Comparison of ENCODE assay signal across 1 cellular context in the genomic region with DNA sequence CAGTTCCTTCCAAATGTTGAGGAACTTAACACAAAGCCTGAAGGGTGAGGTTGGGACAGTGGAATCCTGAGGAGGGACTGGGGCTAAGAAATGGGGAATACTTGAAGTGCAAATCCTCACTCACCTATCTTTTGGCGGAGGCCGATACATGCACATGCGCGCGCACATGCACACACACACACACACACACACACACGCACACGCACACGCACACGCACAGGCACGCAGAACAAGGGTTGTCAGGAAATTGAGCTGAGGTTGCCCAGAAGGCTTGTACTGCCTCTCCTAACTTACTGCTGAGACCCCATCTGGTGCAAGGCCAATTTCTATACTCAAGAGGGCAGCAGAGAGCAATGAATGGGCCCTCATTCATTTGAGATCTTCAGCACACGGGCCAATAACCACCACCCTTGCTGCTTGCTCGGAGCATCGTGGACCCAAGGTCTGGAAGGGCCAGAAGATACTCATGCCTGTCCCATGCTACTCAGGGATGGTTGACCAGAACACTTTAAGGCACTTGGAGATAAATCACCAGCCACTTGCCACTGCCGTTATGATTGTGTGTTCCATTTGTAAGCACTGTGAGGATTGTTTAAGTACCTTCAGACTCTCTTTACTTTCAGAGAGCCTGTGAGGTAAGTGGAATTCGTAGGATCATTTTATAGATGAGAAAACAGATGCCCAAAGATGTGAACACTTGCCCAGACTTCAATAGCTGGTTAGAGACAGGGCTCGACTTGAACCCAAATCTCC.
TF ChIP-seq lines count a peak whose summit lies in the region.

No MANE protein-coding gene starts in this region.

TF ChIP-seq in HepG2, 621 proteins besides CTCF, POLR2A, EP300 and RAD21 (continues in another document):
- TF ChIP-seq ZMAT3 (CRISPR knock-in tag; conservative IDR thresholded peaks at IDR 0.05) (no peak), ZNF552 (CRISPR knock-in tag; IDR thresholded peaks at IDR 0.05; ENCODE audit: borderline replicate concordance) (no peak), XRCC5 (optimal IDR thresholded peaks at IDR 0.05; ENCODE audit: low read length) (peak; percentile 50), KLF13 (CRISPR knock-in tag; IDR thresholded peaks at IDR 0.05) (no peak), ZNF883 (CRISPR knock-in tag; IDR thresholded peaks at IDR 0.05; ENCODE audit: not compliant biosample characterization) (no peak), IKZF1 (IDR thresholded peaks at IDR 0.05) (no peak), RFX3 (CRISPR knock-in tag; IDR thresholded peaks at IDR 0.05) (no peak), ZNF260 (CRISPR knock-in tag; IDR thresholded peaks at IDR 0.05; ENCODE audit: borderline replicate concordance, low read depth) (no peak), MIER3 (CRISPR knock-in tag; IDR thresholded peaks at IDR 0.05; ENCODE audit: borderline replicate concordance) (no peak), ZNF788 (CRISPR knock-in tag; IDR thresholded peaks at IDR 0.05; ENCODE audit: borderline replicate concordance) (peak; percentile 28; the same call in 1 of the 2 replicates), SCMH1 (CRISPR knock-in tag; IDR thresholded peaks at IDR 0.05; ENCODE audit: borderline replicate concordance) (no peak), ZFP41 (CRISPR knock-in tag; IDR thresholded peaks at IDR 0.05; ENCODE audit: borderline replicate concordance) (no peak), U2AF2 (IDR thresholded peaks at IDR 0.05; ENCODE audit: low read depth, low read length) (no peak), MBNL3 (CRISPR knock-in tag; conservative IDR thresholded peaks at IDR 0.05) (no peak), ZNF263 (CRISPR knock-in tag; IDR thresholded peaks at IDR 0.05) (no peak), ATF7-NPFF (CRISPR knock-in tag; IDR thresholded peaks at IDR 0.05; ENCODE audit: low read depth) (no peak), SALL1 (CRISPR knock-in tag; IDR thresholded peaks at IDR 0.05) (peak; percentile 44; the same call in 1 of the 2 replicates), SIX1 (CRISPR knock-in tag; IDR thresholded peaks at IDR 0.05; ENCODE audit: borderline replicate concordance) (no peak), NKX3-1 (CRISPR knock-in tag; IDR thresholded peaks at IDR 0.05) (no peak), JUN (CRISPR knock-in tag; IDR thresholded peaks at IDR 0.05) (no peak), HOXA9 (CRISPR knock-in tag; IDR thresholded peaks at IDR 0.05; ENCODE audit: borderline replicate concordance) (no peak), SNAPC2 (CRISPR knock-in tag; IDR thresholded peaks at IDR 0.05) (no peak), ZNF670 (CRISPR knock-in tag; IDR thresholded peaks at IDR 0.05; ENCODE audit: borderline replicate concordance) (no peak)
- TF ChIP-seq, protein P1, sequence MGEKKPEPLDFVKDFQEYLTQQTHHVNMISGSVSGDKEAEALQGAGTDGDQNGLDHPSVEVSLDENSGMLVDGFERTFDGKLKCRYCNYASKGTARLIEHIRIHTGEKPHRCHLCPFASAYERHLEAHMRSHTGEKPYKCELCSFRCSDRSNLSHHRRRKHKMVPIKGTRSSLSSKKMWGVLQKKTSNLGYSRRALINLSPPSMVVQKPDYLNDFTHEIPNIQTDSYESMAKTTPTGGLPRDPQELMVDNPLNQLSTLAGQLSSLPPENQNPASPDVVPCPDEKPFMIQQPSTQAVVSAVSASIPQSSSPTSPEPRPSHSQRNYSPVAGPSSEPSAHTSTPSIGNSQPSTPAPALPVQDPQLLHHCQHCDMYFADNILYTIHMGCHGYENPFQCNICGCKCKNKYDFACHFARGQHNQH (CRISPR knock-in tag; IDR thresholded peaks at IDR 0.05), result no peak
- TF ChIP-seq, protein P2, sequence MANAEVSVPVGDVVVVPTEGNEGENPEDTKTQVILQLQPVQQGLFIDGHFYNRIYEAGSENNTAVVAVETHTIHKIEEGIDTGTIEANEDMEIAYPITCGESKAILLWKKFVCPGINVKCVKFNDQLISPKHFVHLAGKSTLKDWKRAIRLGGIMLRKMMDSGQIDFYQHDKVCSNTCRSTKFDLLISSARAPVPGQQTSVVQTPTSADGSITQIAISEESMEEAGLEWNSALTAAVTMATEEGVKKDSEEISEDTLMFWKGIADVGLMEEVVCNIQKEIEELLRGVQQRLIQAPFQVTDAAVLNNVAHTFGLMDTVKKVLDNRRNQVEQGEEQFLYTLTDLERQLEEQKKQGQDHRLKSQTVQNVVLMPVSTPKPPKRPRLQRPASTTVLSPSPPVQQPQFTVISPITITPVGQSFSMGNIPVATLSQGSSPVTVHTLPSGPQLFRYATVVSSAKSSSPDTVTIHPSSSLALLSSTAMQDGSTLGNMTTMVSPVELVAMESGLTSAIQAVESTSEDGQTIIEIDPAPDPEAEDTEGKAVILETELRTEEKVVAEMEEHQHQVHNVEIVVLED (CRISPR knock-in tag; IDR thresholded peaks at IDR 0.05; ENCODE audit: borderline replicate concordance), result peak; percentile 85
- TF ChIP-seq, protein P3, sequence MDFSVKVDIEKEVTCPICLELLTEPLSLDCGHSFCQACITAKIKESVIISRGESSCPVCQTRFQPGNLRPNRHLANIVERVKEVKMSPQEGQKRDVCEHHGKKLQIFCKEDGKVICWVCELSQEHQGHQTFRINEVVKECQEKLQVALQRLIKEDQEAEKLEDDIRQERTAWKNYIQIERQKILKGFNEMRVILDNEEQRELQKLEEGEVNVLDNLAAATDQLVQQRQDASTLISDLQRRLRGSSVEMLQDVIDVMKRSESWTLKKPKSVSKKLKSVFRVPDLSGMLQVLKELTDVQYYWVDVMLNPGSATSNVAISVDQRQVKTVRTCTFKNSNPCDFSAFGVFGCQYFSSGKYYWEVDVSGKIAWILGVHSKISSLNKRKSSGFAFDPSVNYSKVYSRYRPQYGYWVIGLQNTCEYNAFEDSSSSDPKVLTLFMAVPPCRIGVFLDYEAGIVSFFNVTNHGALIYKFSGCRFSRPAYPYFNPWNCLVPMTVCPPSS (IDR thresholded peaks at IDR 0.05), result no peak
- TF ChIP-seq, protein P4, sequence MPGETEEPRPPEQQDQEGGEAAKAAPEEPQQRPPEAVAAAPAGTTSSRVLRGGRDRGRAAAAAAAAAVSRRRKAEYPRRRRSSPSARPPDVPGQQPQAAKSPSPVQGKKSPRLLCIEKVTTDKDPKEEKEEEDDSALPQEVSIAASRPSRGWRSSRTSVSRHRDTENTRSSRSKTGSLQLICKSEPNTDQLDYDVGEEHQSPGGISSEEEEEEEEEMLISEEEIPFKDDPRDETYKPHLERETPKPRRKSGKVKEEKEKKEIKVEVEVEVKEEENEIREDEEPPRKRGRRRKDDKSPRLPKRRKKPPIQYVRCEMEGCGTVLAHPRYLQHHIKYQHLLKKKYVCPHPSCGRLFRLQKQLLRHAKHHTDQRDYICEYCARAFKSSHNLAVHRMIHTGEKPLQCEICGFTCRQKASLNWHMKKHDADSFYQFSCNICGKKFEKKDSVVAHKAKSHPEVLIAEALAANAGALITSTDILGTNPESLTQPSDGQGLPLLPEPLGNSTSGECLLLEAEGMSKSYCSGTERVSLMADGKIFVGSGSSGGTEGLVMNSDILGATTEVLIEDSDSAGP (CRISPR knock-in tag; IDR thresholded peaks at IDR 0.05; ENCODE audit: borderline replicate concordance), result peak; percentile 42; the same call in 1 of the 2 replicates
- TF ChIP-seq, protein P5, sequence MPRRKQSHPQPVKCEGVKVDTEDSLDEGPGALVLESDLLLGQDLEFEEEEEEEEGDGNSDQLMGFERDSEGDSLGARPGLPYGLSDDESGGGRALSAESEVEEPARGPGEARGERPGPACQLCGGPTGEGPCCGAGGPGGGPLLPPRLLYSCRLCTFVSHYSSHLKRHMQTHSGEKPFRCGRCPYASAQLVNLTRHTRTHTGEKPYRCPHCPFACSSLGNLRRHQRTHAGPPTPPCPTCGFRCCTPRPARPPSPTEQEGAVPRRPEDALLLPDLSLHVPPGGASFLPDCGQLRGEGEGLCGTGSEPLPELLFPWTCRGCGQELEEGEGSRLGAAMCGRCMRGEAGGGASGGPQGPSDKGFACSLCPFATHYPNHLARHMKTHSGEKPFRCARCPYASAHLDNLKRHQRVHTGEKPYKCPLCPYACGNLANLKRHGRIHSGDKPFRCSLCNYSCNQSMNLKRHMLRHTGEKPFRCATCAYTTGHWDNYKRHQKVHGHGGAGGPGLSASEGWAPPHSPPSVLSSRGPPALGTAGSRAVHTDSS (CRISPR knock-in tag; conservative IDR thresholded peaks at IDR 0.05), result no peak
- TF ChIP-seq, protein P6, sequence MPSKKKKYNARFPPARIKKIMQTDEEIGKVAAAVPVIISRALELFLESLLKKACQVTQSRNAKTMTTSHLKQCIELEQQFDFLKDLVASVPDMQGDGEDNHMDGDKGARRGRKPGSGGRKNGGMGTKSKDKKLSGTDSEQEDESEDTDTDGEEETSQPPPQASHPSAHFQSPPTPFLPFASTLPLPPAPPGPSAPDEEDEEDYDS (CRISPR knock-in tag; IDR thresholded peaks at IDR 0.05), result no peak
- TF ChIP-seq, protein P7, sequence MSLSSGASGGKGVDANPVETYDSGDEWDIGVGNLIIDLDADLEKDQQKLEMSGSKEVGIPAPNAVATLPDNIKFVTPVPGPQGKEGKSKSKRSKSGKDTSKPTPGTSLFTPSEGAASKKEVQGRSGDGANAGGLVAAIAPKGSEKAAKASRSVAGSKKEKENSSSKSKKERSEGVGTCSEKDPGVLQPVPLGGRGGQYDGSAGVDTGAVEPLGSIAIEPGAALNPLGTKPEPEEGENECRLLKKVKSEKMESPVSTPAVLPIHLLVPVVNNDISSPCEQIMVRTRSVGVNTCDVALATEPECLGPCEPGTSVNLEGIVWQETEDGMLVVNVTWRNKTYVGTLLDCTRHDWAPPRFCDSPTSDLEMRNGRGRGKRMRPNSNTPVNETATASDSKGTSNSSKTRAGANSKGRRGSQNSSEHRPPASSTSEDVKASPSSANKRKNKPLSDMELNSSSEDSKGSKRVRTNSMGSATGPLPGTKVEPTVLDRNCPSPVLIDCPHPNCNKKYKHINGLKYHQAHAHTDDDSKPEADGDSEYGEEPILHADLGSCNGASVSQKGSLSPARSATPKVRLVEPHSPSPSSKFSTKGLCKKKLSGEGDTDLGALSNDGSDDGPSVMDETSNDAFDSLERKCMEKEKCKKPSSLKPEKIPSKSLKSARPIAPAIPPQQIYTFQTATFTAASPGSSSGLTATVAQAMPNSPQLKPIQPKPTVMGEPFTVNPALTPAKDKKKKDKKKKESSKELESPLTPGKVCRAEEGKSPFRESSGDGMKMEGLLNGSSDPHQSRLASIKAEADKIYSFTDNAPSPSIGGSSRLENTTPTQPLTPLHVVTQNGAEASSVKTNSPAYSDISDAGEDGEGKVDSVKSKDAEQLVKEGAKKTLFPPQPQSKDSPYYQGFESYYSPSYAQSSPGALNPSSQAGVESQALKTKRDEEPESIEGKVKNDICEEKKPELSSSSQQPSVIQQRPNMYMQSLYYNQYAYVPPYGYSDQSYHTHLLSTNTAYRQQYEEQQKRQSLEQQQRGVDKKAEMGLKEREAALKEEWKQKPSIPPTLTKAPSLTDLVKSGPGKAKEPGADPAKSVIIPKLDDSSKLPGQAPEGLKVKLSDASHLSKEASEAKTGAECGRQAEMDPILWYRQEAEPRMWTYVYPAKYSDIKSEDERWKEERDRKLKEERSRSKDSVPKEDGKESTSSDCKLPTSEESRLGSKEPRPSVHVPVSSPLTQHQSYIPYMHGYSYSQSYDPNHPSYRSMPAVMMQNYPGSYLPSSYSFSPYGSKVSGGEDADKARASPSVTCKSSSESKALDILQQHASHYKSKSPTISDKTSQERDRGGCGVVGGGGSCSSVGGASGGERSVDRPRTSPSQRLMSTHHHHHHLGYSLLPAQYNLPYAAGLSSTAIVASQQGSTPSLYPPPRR (CRISPR knock-in tag; IDR thresholded peaks at IDR 0.05; ENCODE audit: borderline replicate concordance), result no peak
- TF ChIP-seq, protein P8, sequence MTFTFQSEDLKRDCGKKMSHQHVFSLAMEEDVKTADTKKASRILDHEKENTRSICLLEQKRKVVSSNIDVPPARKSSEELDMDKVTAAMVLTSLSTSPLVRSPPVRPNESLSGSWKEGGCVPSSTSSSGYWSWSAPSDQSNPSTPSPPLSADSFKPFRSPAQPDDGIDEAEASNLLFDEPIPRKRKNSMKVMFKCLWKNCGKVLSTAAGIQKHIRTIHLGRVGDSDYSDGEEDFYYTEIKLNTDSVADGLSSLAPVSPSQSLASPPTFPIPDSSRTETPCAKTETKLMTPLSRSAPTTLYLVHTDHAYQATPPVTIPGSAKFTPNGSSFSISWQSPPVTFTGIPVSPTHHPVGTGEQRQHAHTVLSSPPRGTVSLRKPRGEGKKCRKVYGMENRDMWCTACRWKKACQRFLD (CRISPR knock-in tag; IDR thresholded peaks at IDR 0.05; ENCODE audit: borderline replicate concordance), result no peak
- TF ChIP-seq, protein P9, sequence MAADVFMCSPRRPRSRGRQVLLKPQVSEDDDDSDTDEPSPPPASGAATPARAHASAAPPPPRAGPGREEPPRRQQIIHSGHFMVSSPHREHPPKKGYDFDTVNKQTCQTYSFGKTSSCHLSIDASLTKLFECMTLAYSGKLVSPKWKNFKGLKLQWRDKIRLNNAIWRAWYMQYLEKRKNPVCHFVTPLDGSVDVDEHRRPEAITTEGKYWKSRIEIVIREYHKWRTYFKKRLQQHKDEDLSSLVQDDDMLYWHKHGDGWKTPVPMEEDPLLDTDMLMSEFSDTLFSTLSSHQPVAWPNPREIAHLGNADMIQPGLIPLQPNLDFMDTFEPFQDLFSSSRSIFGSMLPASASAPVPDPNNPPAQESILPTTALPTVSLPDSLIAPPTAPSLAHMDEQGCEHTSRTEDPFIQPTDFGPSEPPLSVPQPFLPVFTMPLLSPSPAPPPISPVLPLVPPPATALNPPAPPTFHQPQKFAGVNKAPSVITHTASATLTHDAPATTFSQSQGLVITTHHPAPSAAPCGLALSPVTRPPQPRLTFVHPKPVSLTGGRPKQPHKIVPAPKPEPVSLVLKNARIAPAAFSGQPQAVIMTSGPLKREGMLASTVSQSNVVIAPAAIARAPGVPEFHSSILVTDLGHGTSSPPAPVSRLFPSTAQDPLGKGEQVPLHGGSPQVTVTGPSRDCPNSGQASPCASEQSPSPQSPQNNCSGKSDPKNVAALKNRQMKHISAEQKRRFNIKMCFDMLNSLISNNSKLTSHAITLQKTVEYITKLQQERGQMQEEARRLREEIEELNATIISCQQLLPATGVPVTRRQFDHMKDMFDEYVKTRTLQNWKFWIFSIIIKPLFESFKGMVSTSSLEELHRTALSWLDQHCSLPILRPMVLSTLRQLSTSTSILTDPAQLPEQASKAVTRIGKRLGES (CRISPR knock-in tag; IDR thresholded peaks at IDR 0.05; ENCODE audit: borderline replicate concordance), result no peak
- TF ChIP-seq, protein P10, sequence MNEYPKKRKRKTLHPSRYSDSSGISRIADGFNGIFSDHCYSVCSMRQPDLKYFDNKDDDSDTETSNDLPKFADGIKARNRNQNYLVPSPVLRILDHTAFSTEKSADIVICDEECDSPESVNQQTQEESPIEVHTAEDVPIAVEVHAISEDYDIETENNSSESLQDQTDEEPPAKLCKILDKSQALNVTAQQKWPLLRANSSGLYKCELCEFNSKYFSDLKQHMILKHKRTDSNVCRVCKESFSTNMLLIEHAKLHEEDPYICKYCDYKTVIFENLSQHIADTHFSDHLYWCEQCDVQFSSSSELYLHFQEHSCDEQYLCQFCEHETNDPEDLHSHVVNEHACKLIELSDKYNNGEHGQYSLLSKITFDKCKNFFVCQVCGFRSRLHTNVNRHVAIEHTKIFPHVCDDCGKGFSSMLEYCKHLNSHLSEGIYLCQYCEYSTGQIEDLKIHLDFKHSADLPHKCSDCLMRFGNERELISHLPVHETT (CRISPR knock-in tag; conservative IDR thresholded peaks at IDR 0.05), result no peak
- TF ChIP-seq, protein P11, sequence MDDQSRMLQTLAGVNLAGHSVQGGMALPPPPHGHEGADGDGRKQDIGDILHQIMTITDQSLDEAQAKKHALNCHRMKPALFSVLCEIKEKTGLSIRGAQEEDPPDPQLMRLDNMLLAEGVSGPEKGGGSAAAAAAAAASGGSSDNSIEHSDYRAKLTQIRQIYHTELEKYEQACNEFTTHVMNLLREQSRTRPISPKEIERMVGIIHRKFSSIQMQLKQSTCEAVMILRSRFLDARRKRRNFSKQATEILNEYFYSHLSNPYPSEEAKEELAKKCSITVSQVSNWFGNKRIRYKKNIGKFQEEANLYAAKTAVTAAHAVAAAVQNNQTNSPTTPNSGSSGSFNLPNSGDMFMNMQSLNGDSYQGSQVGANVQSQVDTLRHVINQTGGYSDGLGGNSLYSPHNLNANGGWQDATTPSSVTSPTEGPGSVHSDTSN (CRISPR knock-in tag; IDR thresholded peaks at IDR 0.05; ENCODE audit: borderline replicate concordance), result no peak
